Comparison of ENCODE assay signal across 26 cellular contexts in the genomic region with DNA sequence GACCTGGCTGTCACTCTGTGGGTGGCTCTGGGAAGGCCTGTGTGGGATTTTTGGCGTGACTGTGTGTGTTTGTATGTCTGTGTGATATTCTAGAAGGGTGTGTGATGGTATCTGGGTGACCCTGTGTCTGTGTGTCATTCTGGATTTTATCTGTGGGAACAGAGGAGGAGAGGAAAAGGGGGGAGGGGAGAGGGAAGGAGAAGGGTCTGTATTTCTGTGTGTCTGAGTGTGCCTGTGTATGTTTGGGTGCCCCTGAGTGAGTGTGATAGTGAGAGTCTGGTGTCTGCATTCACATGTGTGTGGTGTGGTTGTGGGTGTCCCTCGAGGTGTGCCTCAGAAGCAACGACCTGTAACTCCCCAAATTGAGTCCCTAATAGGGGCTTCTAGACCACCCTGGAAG. TPM values are rescaled to one million over a fixed set of nuclear protein-coding genes. Genes with fewer than 3 reads are reported as not detected.
"Had no signal": no experiment of that assay in that cellular context is flagged by ENCODE, and none has a peak within 500 bp of the region (broad histone marks: within the 10 kb centered on the region; RNA-seq: fewer than 3 reads in every experiment).

No MANE protein-coding gene starts in this region.

- H3K36me3 Mint-ChIP-seq: naive B cell had no signal

- H3K27ac ChIP-seq: heart right ventricle, neutrophil, ovary, right atrium auricular region, stomach had no signal

- H3K9me3 ChIP-seq: heart right ventricle, neutrophil, ovary, right atrium auricular region, stomach had no signal

- H3K27me3 ChIP-seq: dorsolateral prefrontal cortex, heart right ventricle, ovary, right atrium auricular region, stomach had no signal

- ATAC-seq: esophagus mucosa, heart right ventricle had no signal

- H3K9me3 Mint-ChIP-seq: naive B cell had no signal

- H3K27ac Mint-ChIP-seq: nephron progenitor cell had no signal

- DNase-seq: cortex of kidney; dorsolateral prefrontal cortex; effector CD8-positive, alpha-beta T cell; heart right ventricle; hypothalamus; kidney glomerular epithelial cell; mesendoderm; naive B cell; nephron progenitor cell; ovary; small intestine; stimulated activated CD4-positive, alpha-beta T cell treated with anti-CD3 and anti-CD28 coated beads, Interleukin-12 subunit alpha, Interleukin-12 subunit beta, amount 100 ng/mL, for 4 hours; stimulated activated naive CD4-positive, alpha-beta T cell; stomach; substantia nigra; trophoblast cell had no signal

- H3K4me3 Mint-ChIP-seq: naive B cell, nephron progenitor cell had no signal

- H3K4me3 ChIP-seq: dorsolateral prefrontal cortex, heart right ventricle, ovary, right atrium auricular region, stomach had no signal

- FAIRE-seq: frontal cortex, islet of Langerhans, small intestine, urothelium cell line had no signal

- H3K36me3 ChIP-seq: heart right ventricle, neutrophil, ovary, right atrium auricular region, stomach had no signal

RNA-seq across cellular contexts. Expression of a gene that starts 17.8 kb away (rescaled TPM):
- total RNA-seq: esophagus mucosa, fibroblast of lung, glomerular endothelial cell, posterior vena cava had no signal
- polyA plus RNA-seq: liver, ovary had no signal
